ENCODE assay signal across 33 cellular contexts in the genomic region with DNA sequence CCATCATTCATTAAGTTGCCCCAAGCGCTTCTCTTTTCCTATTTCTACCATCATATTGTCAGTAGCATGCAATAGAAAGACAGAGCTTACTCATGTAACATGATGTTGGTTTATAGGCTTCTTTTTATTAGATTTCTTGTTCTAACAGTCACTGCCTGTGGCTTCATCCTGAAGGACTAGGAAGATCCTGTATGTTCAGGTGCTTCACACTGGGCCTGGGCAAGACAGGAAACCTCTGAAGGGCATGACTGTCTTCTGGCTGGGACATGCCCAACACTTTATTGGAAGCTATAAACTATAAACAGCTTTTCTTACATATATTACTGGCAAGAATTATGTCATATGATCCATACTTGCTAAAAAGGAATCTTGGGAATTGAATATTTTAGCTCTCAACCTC.
"Had no signal": no experiment of that assay in that cellular context is flagged by ENCODE, and none has a peak within 500 bp of the region (broad histone marks: within the 10 kb centered on the region; RNA-seq: fewer than 3 reads in every experiment).

No MANE protein-coding gene starts in this region.

- H3K9me3 ChIP-seq: adrenal gland, body of pancreas had no signal

- H3K27ac ChIP-seq: adrenal gland, body of pancreas, brain microvascular endothelial cell, cardiac muscle cell, VCaP had no signal

- H3K4me3 ChIP-seq: adrenal gland, body of pancreas, cardiac muscle cell had no signal

- H3K4me1 ChIP-seq: adrenal gland, body of pancreas had no signal

- H3K27me3 ChIP-seq: adrenal gland, body of pancreas, brain microvascular endothelial cell, cardiac muscle cell had no signal

- DNase-seq: activated B cell treated with CpG ODN at 0.5 μM for 24 hours; activated CD4-positive, alpha-beta memory T cell treated with anti-CD3 and anti-CD28 coated beads for 36 hours; activated CD4-positive, alpha-beta T cell treated with anti-CD3 and anti-CD28 coated beads for 4 hours; activated CD4-positive, alpha-beta T cell treated with anti-CD3 and anti-CD28 coated beads, Interleukin-2, amount 10 ng/mL, durations not matched to agents 24 days and 14 days; activated CD4-positive, alpha-beta T cell treated with anti-CD3 and anti-CD28 coated beads, Interleukin-2, amount 50 U/mL, for 1 hour; activated CD4-positive, alpha-beta T cell treated with anti-CD3 and anti-CD28 coated beads, Interleukin-2, amount 50 U/mL, for 4 hours; activated CD4-positive, CD25-positive, alpha-beta regulatory T cell treated with anti-CD3 and anti-CD28 coated beads, Interleukin-2, amount 50 U/mL, for 72 hours; activated CD8-positive, alpha-beta memory T cell treated with anti-CD3 and anti-CD28 coated beads, Interleukin-2, amount 50 U/mL, for 4 hours; activated CD8-positive, alpha-beta T cell treated with anti-CD3 and anti-CD28 coated beads for 36 hours; activated effector memory CD4-positive, alpha-beta T cell treated with anti-CD3 and anti-CD28 coated beads, Interleukin-2, amount 50 U/mL, for 16 hours; activated gamma-delta T cell treated with Interleukin-2 at 50 U/mL for 16 hours; activated naive CD4-positive, alpha-beta T cell; activated naive CD4-positive, alpha-beta T cell treated with anti-CD3 and anti-CD28 coated beads for 36 hours; activated naive CD4-positive, alpha-beta T cell treated with anti-CD3 and anti-CD28 coated beads, Interleukin-2, amount 50 U/mL, for 16 hours; activated naive CD8-positive, alpha-beta T cell treated with anti-CD3 and anti-CD28 coated beads for 36 hours; activated T-cell treated with anti-CD3 and anti-CD28 coated beads for 4 hours; activated T-cell treated with anti-CD3 and anti-CD28 coated beads, Interleukin-2, amount 50 U/mL, for 1 hour; activated T-cell treated with anti-CD3 and anti-CD28 coated beads, Interleukin-2, amount 50 U/mL, for 4 hours; activated T-cell treated with anti-CD3 and anti-CD28 coated beads, Interleukin-2, amount 50 U/mL, for 72 hours; adrenal gland; amniotic stem cell; aorta; body of pancreas; brain microvascular endothelial cell; caudate nucleus; cerebellar nuclear complex; T-helper 1 cell; T-helper 2 cell; T-helper 9 cell had no signal

- H3K36me3 ChIP-seq: adrenal gland, brain microvascular endothelial cell, cardiac muscle cell had no signal

- ATAC-seq: activated CD8-positive, alpha-beta T cell treated with anti-CD3 and anti-CD28 coated beads for 36 hours; activated naive CD4-positive, alpha-beta T cell treated with anti-CD3 and anti-CD28 coated beads, Interleukin-2, amount 50 U/mL, for 72 hours; activated T-cell treated with anti-CD3 and anti-CD28 coated beads, Interleukin-2, amount 50 U/mL, for 4 hours; activated T-cell treated with anti-CD3 and anti-CD28 coated beads, Interleukin-2, amount 50 U/mL, for 72 hours; activated T-helper 17 cell treated with anti-CD3 and anti-CD28 coated beads, Interleukin-2, amount 50 U/mL, for 72 hours; body of pancreas had no signal
